Comparison of ENCODE assay signal across 1 cellular context in the genomic region with DNA sequence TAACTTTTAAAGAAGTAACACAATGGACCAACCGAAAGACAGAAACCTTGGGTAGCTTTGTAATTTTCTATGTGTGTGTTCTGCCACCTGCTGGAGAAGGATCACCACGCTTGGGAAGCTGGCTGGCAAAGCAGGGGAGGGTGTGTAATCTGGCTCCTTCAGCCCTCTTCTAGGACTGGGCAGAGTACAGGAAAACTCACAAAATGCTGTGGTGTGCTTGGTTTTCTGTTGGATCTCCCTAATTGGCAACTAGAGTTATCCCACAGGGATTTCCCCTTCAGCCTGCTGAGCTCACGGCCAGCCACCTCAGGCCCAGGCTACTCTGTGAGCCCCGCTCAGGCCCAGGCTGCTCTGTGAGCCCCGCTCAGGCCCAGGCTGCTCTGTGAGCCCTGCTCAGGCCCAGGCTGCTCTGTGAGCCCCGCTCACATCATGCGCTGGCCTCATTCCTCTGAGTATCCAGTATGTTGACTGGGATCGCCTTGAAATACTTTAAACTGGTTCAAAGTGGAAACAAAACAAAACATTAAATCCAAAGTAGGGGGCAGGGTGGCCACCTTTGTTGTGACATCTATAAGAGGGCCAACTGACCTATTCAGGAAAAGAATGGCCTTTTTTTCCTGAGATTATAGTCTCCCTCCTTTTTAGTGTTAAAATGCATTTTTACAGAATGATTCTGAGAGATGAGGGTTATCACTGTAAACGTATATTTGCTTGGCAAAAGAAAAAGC.
TF ChIP-seq lines count a peak whose summit lies in the region.

No MANE protein-coding gene starts in this region.

TF ChIP-seq in HepG2, 621 proteins besides CTCF, POLR2A, EP300 and RAD21 (continued from another document and continues in another):
- TF ChIP-seq GMEB1 (CRISPR knock-in tag; IDR thresholded peaks at IDR 0.05; ENCODE audit: borderline replicate concordance) (no peak), RBAK (CRISPR knock-in tag; IDR thresholded peaks at IDR 0.05) (no peak), CERS6 (CRISPR knock-in tag; IDR thresholded peaks at IDR 0.05) (no peak), MED1 (CRISPR knock-in tag; IDR thresholded peaks at IDR 0.05) (no peak; the same call in 1 of the 2 replicates), ATRX (CRISPR knock-in tag; IDR thresholded peaks at IDR 0.05; ENCODE audit: borderline replicate concordance) (no peak), ZSCAN20 (CRISPR knock-in tag; IDR thresholded peaks at IDR 0.05; ENCODE audit: borderline replicate concordance) (0 out of 2 replicates have a peak, but pooled peaks have one; percentile 25), GFI1 (CRISPR knock-in tag; IDR thresholded peaks at IDR 0.05; ENCODE audit: borderline replicate concordance) (peak; percentile 48; the same call in 1 of the 2 replicates), MXI1 (IDR thresholded peaks at IDR 0.05; ENCODE audit: borderline replicate concordance, low read depth, low read length) (peak; percentile 36; the same call in 1 of the 3 replicates), POGZ (CRISPR knock-in tag; IDR thresholded peaks at IDR 0.05) (peak; percentile 43), ZGPAT (CRISPR knock-in tag; IDR thresholded peaks at IDR 0.05) (peak; percentile 44; the same call in 1 of the 2 replicates), EEA1 (CRISPR knock-in tag; IDR thresholded peaks at IDR 0.05; ENCODE audit: borderline replicate concordance) (no peak), PHF8 (CRISPR knock-in tag; IDR thresholded peaks at IDR 0.05) (peak; percentile 52; the same call in 1 of the 2 replicates), SRSF1 (optimal IDR thresholded peaks at IDR 0.05; ENCODE audit: low read depth, low read length) (no peak), SOX13 (IDR thresholded peaks at IDR 0.05) (no peak), SOX13 (CRISPR knock-in tag; conservative IDR thresholded peaks at IDR 0.05 in 1 of 2, IDR thresholded peaks at IDR 0.05 in 1 of 2) (no peak), ZNF124 (CRISPR knock-in tag; IDR thresholded peaks at IDR 0.05) (peak; percentile 49; the same call in 1 of the 2 replicates), AHDC1 (CRISPR knock-in tag; IDR thresholded peaks at IDR 0.05; ENCODE audit: borderline replicate concordance) (no peak), ZNF563 (CRISPR knock-in tag; IDR thresholded peaks at IDR 0.05) (no peak), HBP1 (CRISPR knock-in tag; IDR thresholded peaks at IDR 0.05; ENCODE audit: low read depth) (no peak), SMC3 (IDR thresholded peaks at IDR 0.05; ENCODE audit: low read length) (peak; percentile 97), REL (CRISPR knock-in tag; conservative IDR thresholded peaks at IDR 0.05) (no peak), ARID4A (CRISPR knock-in tag; IDR thresholded peaks at IDR 0.05; ENCODE audit: borderline replicate concordance) (no peak), ZNF792 (CRISPR knock-in tag; IDR thresholded peaks at IDR 0.05) (0 out of 2 replicates have a peak, but pooled peaks have one; percentile 26), ZNF646 (CRISPR knock-in tag; IDR thresholded peaks at IDR 0.05) (no peak)
